In the genomic region with DNA sequence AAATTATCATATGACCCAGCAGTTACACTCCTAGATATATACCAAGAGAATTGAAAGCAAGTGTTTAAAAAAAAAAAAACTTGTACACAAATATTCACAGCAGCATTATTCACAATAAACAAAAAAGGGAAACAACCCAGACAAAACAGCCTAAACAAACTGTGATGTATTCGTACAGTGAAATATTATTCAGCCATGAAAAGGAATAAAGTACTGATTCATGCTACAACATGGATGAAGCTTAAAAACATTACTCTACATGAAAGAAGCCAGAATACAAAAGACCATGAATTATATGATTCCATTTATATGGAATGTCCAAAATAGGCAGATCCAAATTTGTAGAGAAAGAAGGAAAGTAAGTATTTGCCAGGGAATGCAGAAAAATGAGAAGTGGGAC, we compare ENCODE assay signal across 28 cellular contexts.
"Had no signal": no experiment of that assay in that cellular context is flagged by ENCODE, and none has a peak within 500 bp of the region (broad histone marks: within the 10 kb centered on the region; RNA-seq: fewer than 3 reads in every experiment).

No MANE protein-coding gene starts in this region.

- H2AFZ ChIP-seq: hepatocyte had no signal

- H3K36me3 ChIP-seq: colonic mucosa, esophagus muscularis mucosa, esophagus squamous epithelium, gastrocnemius medialis had no signal

- FAIRE-seq: colon, endometrium, endothelial cell of umbilical vein, frontal cortex had no signal

- H3K27ac ChIP-seq: colonic mucosa, coronary artery, dorsolateral prefrontal cortex, epithelial cell of prostate, esophagus muscularis mucosa, foreskin keratinocyte, gastrocnemius medialis, gastroesophageal sphincter, heart left ventricle, heart right ventricle, hepatocyte had no signal

- H3K4me2 ChIP-seq: hepatocyte had no signal

- H3K79me2 ChIP-seq: hepatocyte had no signal

- ATAC-seq: effector memory CD8-positive, alpha-beta T cell; foreskin keratinocyte; gastrocnemius medialis; gastroesophageal sphincter; heart left ventricle; heart right ventricle had no signal

- H3K9me3 ChIP-seq: colonic mucosa, esophagus muscularis mucosa, esophagus squamous epithelium, gastrocnemius medialis, gastroesophageal sphincter had no signal

- H3K4me3 ChIP-seq: colonic mucosa, coronary artery, dorsolateral prefrontal cortex, esophagus muscularis mucosa, esophagus squamous epithelium, gastrocnemius medialis, gastroesophageal sphincter, heart left ventricle, heart right ventricle, hepatocyte had no signal

- H3K27me3 ChIP-seq: colonic mucosa, dorsolateral prefrontal cortex, esophagus muscularis mucosa, esophagus squamous epithelium, foreskin keratinocyte, gastrocnemius medialis, gastroesophageal sphincter, heart left ventricle, heart right ventricle, hepatocyte had no signal

- DNase-seq: colonic mucosa; cortex of kidney; dermis blood vessel endothelial cell; dorsolateral prefrontal cortex; effector CD4-positive, alpha-beta T cell; effector CD8-positive, alpha-beta T cell; effector memory CD4-positive, alpha-beta T cell; effector memory CD8-positive, alpha-beta T cell; endodermal cell; erythroblast; esophagus squamous epithelium; foreskin fibroblast; foreskin keratinocyte; foreskin melanocyte; gastrocnemius medialis; glutamatergic neuron; head of caudate nucleus; heart left ventricle; heart right ventricle had no signal

- H3K4me1 ChIP-seq: colonic mucosa, esophagus muscularis mucosa, foreskin keratinocyte, gastrocnemius medialis, gastroesophageal sphincter, heart left ventricle, heart right ventricle had no signal
